In genomic region chrX:129043138-129043537, GRCh38 we compare ENCODE assay signal across 18 cellular contexts.
DNase-seq lines count a peak whose midpoint lies in the region; ATAC-seq and TF ChIP-seq lines count a peak whose summit lies in the region.
"Had no signal": no experiment of that assay in that cellular context is flagged by ENCODE, and none has a peak within 500 bp of the region (broad histone marks: within the 10 kb centered on the region; RNA-seq: fewer than 3 reads in every experiment).

No MANE protein-coding gene starts in this region.

- H3K9me3 ChIP-seq in esophagus muscularis mucosa, result no peaks in the 10 kb centered on the region
- H3K9me3 ChIP-seq: BLaER1 had no signal

- no peaks in the 10 kb centered on the region for H3K4me1 Mint-ChIP-seq in immature natural killer cell
- H3K4me1 Mint-ChIP-seq: B cell; CD4-positive, CD25-positive, alpha-beta regulatory T cell; GM23338 had no signal

- DNase-seq in DMS53 (lab: John Stamatoyannopoulos, UW) (peak; percentile 16), DMS53 treated with DMSO at 0.1 percent for 48 hours (lab: John Stamatoyannopoulos, UW; ENCODE audit: unreplicated experiment) (no peak), H7 (peak; percentile 29), NCI-H69 (lab: John Stamatoyannopoulos, UW) (peak; percentile 7), esophagus muscularis mucosa (ENCODE audit: extremely low spot score) (no peak), left cardiac atrium (no peak), immature natural killer cell (no peak)
- DNase-seq: Calu3; CD4-positive, CD25-positive, alpha-beta regulatory T cell; CD8-positive, alpha-beta T cell; DMS79; GF-D8; HCEC 1CT had no signal

- H3K4me3 Mint-ChIP-seq in immature natural killer cell, result no peak overlapping the region
- H3K4me3 Mint-ChIP-seq: B cell; CD4-positive, CD25-positive, alpha-beta regulatory T cell; CD8-positive, alpha-beta T cell; GM23338 had no signal

- no peaks in the 10 kb centered on the region for H3K36me3 ChIP-seq in H7 (replicated peaks; ENCODE audit: control insufficient read depth, insufficient read depth, low read length)
- no peaks in the 10 kb centered on the region for H3K36me3 ChIP-seq in esophagus muscularis mucosa
- H3K36me3 ChIP-seq: BLaER1 had no signal

- 96% methylated on average over 11 of the region's 11 CpGs for WGBS in esophagus muscularis mucosa

- intact Hi-C loops in esophagus muscularis mucosa (cut with DNase I), result no loop called here
- intact Hi-C loops in left cardiac atrium (cut with DNase I), result no loop called here

- H3K27ac ChIP-seq in esophagus muscularis mucosa (replicated peaks in 1 of 4), result no peak overlapping the region
- H3K27ac ChIP-seq: 22Rv1, BLaER1, C4-2B had no signal

- ATAC-seq in left cardiac atrium, result no peak
- ATAC-seq: CD8-positive, alpha-beta T cell; GM23338 had no signal

- peaks cover 0 to 3% (median 0%) of the 10 kb centered on the region in 6 donors for H3K9me3 Mint-ChIP-seq in immature natural killer cell
- H3K9me3 Mint-ChIP-seq: CD8-positive, alpha-beta T cell had no signal

- no peaks in the 10 kb centered on the region for H3K36me3 Mint-ChIP-seq in immature natural killer cell
- H3K36me3 Mint-ChIP-seq: CD4-positive, CD25-positive, alpha-beta regulatory T cell; CD8-positive, alpha-beta T cell had no signal

- no peak for TF ChIP-seq POLR2A in esophagus muscularis mucosa (IDR thresholded peaks at IDR 0.05; ENCODE audit: low read depth)

- no peaks in the 10 kb centered on the region for H3K27me3 ChIP-seq in H7 (ENCODE audit: control insufficient read depth, insufficient read depth, low read length)
- no peaks in the 10 kb centered on the region for H3K27me3 ChIP-seq in esophagus muscularis mucosa

- H3K4me3 ChIP-seq in H7 (ENCODE audit: insufficient read depth, low read depth, low read length), result no peak overlapping the region
- H3K4me3 ChIP-seq in esophagus muscularis mucosa, result no peak overlapping the region
- H3K4me3 ChIP-seq: BLaER1, GM23338 had no signal

- peaks cover 0 to 10% (median 2%) of the 10 kb centered on the region in 3 donors for H3K27me3 Mint-ChIP-seq in immature natural killer cell (ENCODE audit: low read depth in 3 of 3)
- H3K27me3 Mint-ChIP-seq: B cell; CD4-positive, CD25-positive, alpha-beta regulatory T cell had no signal

- TF ChIP-seq EP300 in esophagus muscularis mucosa (IDR thresholded peaks at IDR 0.05), result no peak

- H3K27ac Mint-ChIP-seq in immature natural killer cell, result no peak overlapping the region
- H3K27ac Mint-ChIP-seq: B cell; CD4-positive, CD25-positive, alpha-beta regulatory T cell; CD8-positive, alpha-beta T cell; GM23338 had no signal

- no peak for TF ChIP-seq CTCF in esophagus muscularis mucosa (IDR thresholded peaks at IDR 0.05)

- no peaks in the 10 kb centered on the region for H3K4me1 ChIP-seq in esophagus muscularis mucosa
- H3K4me1 ChIP-seq: BLaER1 had no signal

Comparison
In these comparisons a context has a peak if more than half of its experiments do, and no peak if none do; other contexts are left out.
1. DNase-seq: peak in DMS53 (single experiment), H7 (single experiment) and NCI-H69 (single experiment); none in DMS53 treated with DMSO at 0.1 percent for 48 hours (single experiment), esophagus muscularis mucosa (single experiment), left cardiac atrium (single experiment) and immature natural killer cell (0 of 3).